In genomic region chr9:23683021-23683431, GRCh38 we compare ENCODE assay signal across 14 cellular contexts.
DNase-seq lines count a peak whose midpoint lies in the region; FAIRE-seq and TF ChIP-seq lines count a peak whose summit lies in the region.
"Had no signal": no experiment of that assay in that cellular context is flagged by ENCODE, and none has a peak within 500 bp of the region (broad histone marks: within the 10 kb centered on the region; RNA-seq: fewer than 3 reads in every experiment).

No MANE protein-coding gene starts in this region.

- no peak for TF ChIP-seq CTCF in VCaP (conservative IDR thresholded peaks at IDR 0.05)

- no peak for TF ChIP-seq POLR2A in GM12892 (IDR thresholded peaks at IDR 0.05; ENCODE audit: low read depth, low read length)

- peaks cover 2% of the 10 kb centered on the region for H3K27me3 Mint-ChIP-seq in activated naive CD4-positive, alpha-beta T cell treated with anti-CD3 and anti-CD28 coated beads for 36 hours (ENCODE audit: low read depth)
- H3K27me3 Mint-ChIP-seq: activated naive CD4-positive, alpha-beta T cell treated with anti-CD3 and anti-CD28 coated beads, Interleukin-2, amount 10 ng/mL, durations not matched to agents 7 days and 5 days; central memory CD8-positive, alpha-beta T cell; progenitor cell of endocrine pancreas had no signal

- H3K27ac ChIP-seq in VCaP, result peak overlapping the region; percentile 41
- H3K27ac ChIP-seq: upper lobe of right lung had no signal

- no peak overlapping the region for H3K27ac Mint-ChIP-seq in activated naive CD4-positive, alpha-beta T cell treated with anti-CD3 and anti-CD28 coated beads for 36 hours
- H3K27ac Mint-ChIP-seq: activated naive CD4-positive, alpha-beta T cell treated with anti-CD3 and anti-CD28 coated beads, Interleukin-2, amount 10 ng/mL, durations not matched to agents 7 days and 5 days; progenitor cell of endocrine pancreas had no signal

- CTCF ChIA-PET in activated naive CD4-positive, alpha-beta T cell treated with anti-CD3 and anti-CD28 coated beads for 36 hours (lab: Charles Lee), result no interaction called here

- no peaks in the 10 kb centered on the region for H3K4me1 Mint-ChIP-seq in activated naive CD4-positive, alpha-beta T cell treated with anti-CD3 and anti-CD28 coated beads for 36 hours (ENCODE audit: low read depth)
- H3K4me1 Mint-ChIP-seq: activated naive CD4-positive, alpha-beta T cell treated with anti-CD3 and anti-CD28 coated beads, Interleukin-2, amount 10 ng/mL, durations not matched to agents 7 days and 5 days; central memory CD8-positive, alpha-beta T cell had no signal

- no peak for FAIRE-seq in GM12892 (lab: Jason Lieb, UNC)

- H3K9me3 Mint-ChIP-seq in activated naive CD4-positive, alpha-beta T cell treated with anti-CD3 and anti-CD28 coated beads for 36 hours, result peaks cover 2% of the 10 kb centered on the region

- H3K36me3 Mint-ChIP-seq in activated naive CD4-positive, alpha-beta T cell treated with anti-CD3 and anti-CD28 coated beads for 36 hours (ENCODE audit: low read depth), result no peaks in the 10 kb centered on the region
- H3K36me3 Mint-ChIP-seq: activated naive CD4-positive, alpha-beta T cell treated with anti-CD3 and anti-CD28 coated beads, Interleukin-2, amount 10 ng/mL, durations not matched to agents 7 days and 5 days had no signal

- DNase-seq in A172 (ENCODE audit: low spot score), result peak; percentile 48
- peak; percentile 88 for DNase-seq in M059J (ENCODE audit: low read depth)
- DNase-seq in islet precursor cell, result peak; percentile 67
- no peak for DNase-seq in activated T-cell treated with anti-CD3 and anti-CD28 coated beads, Interleukin-2, amount 50 U/mL, for 48 hours
- DNase-seq in middle frontal gyrus (ENCODE audit: extremely low spot score, low spot score), result no peak
- DNase-seq in activated naive CD4-positive, alpha-beta T cell treated with anti-CD3 and anti-CD28 coated beads for 36 hours, result no peak
- DNase-seq in GM12892 (ENCODE audit: insufficient read length), result no peak
- DNase-seq: activated naive CD4-positive, alpha-beta T cell treated with anti-CD3 and anti-CD28 coated beads, Interleukin-2, amount 10 ng/mL, durations not matched to agents 7 days and 5 days; SHP77; stimulated activated CD4-positive, alpha-beta T cell treated with anti-CD3 and anti-CD28 coated beads, Interleukin-1b, Interleukin-23, amount 100 ng/mL, for 48 hours; upper lobe of right lung had no signal

- intact Hi-C loops in activated naive CD4-positive, alpha-beta T cell treated with anti-CD3 and anti-CD28 coated beads for 36 hours (cut with micrococcal nuclease), result no loop called here

- H3K4me3 Mint-ChIP-seq in activated naive CD4-positive, alpha-beta T cell treated with anti-CD3 and anti-CD28 coated beads for 36 hours, result no peak overlapping the region
- H3K4me3 Mint-ChIP-seq: activated naive CD4-positive, alpha-beta T cell treated with anti-CD3 and anti-CD28 coated beads, Interleukin-2, amount 10 ng/mL, durations not matched to agents 7 days and 5 days; central memory CD8-positive, alpha-beta T cell had no signal

Comparison
In these comparisons a context has a peak if more than half of its experiments do, and no peak if none do; other contexts are left out.
1. DNase-seq: peak in A172 (single experiment), M059J (single experiment) and islet precursor cell (single experiment); none in activated T-cell treated with anti-CD3 and anti-CD28 coated beads, Interleukin-2, amount 50 U/mL, for 48 hours (0 of 2), middle frontal gyrus (single experiment), activated naive CD4-positive, alpha-beta T cell treated with anti-CD3 and anti-CD28 coated beads for 36 hours (single experiment) and GM12892 (single experiment).